1 cellular context compared by ENCODE assay signal in genomic region chr3:46976326-46977190, GRCh38.
TF ChIP-seq lines count a peak whose summit lies in the region.

CCDC12 (minus strand) TSS chr3:46976745; CDS start chr3:46976732, 13 bp downstream.

TF ChIP-seq in GM12878, 131 proteins besides CTCF, POLR2A, EP300 and RAD21 (continued from another document and continues in another):
- no peak for TF ChIP-seq NFYA (IDR thresholded peaks at IDR 0.05; ENCODE audit: borderline replicate concordance, low read depth, low read length)
- TF ChIP-seq IRF3 (IDR thresholded peaks at IDR 0.05): 0 out of 2 replicates have a peak, but pooled peaks have one; percentile 17
- TF ChIP-seq EGR1 (IDR thresholded peaks at IDR 0.05; ENCODE audit: borderline replicate concordance in 1 of 2, low read depth in 2 of 2, low read length in 2 of 2): peak in 1 of 2 experiments; percentile 68; a peak in 1 of 3 replicates
- peak; percentile 92 for TF ChIP-seq RELB (IDR thresholded peaks at IDR 0.05; ENCODE audit: low read depth)
- no peak for TF ChIP-seq SUPT20H (IDR thresholded peaks at IDR 0.05; ENCODE audit: borderline replicate concordance, control insufficient read depth, low read depth, low read length)
- TF ChIP-seq ASH2L (IDR thresholded peaks at IDR 0.05; ENCODE audit: borderline replicate concordance, low read depth): peak; percentile 41; the same call in 1 of the 2 replicates
- peak; percentile 52 for TF ChIP-seq E4F1 (IDR thresholded peaks at IDR 0.05; ENCODE audit: borderline replicate concordance, partially characterized antibody)
- TF ChIP-seq PBX3 (IDR thresholded peaks at IDR 0.05; ENCODE audit: insufficient replicate concordance, low read depth, low read length): no peak
- peak; percentile 74; the same call in 1 of the 2 replicates for TF ChIP-seq DPF2 (IDR thresholded peaks at IDR 0.05)
- TF ChIP-seq ZNF207 (IDR thresholded peaks at IDR 0.05; ENCODE audit: borderline replicate concordance): peak; percentile 42; the same call in 1 of the 2 replicates
- no peak; the same call in 2 of the 3 replicates for TF ChIP-seq POU2F2 (IDR thresholded peaks at IDR 0.05; ENCODE audit: borderline replicate concordance, low read depth, low read length)
- no peak for TF ChIP-seq EED (IDR thresholded peaks at IDR 0.05; ENCODE audit: low read depth)
- no peak for TF ChIP-seq PAX8 (IDR thresholded peaks at IDR 0.05)
- peak; percentile 89 for TF ChIP-seq BACH1 (IDR thresholded peaks at IDR 0.05; ENCODE audit: borderline replicate concordance)
- peak; percentile 100 for TF ChIP-seq MLLT1 (IDR thresholded peaks at IDR 0.05)
- TF ChIP-seq SRF (IDR thresholded peaks at IDR 0.05; ENCODE audit: low read depth in 2 of 2, low read length in 2 of 2): peak in 1 of 2 experiments; percentile 96; a peak in 3 of 4 replicates
- no peak for TF ChIP-seq ATF2 (IDR thresholded peaks at IDR 0.05; ENCODE audit: low read length)
- TF ChIP-seq RAD51 (IDR thresholded peaks at IDR 0.05): no peak
- TF ChIP-seq HDGF (IDR thresholded peaks at IDR 0.05): peak; percentile 98; the same call in 1 of the 2 replicates
- peak; percentile 91 for TF ChIP-seq MYC (IDR thresholded peaks at IDR 0.05; ENCODE audit: insufficient read depth, insufficient read length, insufficient replicate concordance, low read length, severe bottlenecking)
- peak; percentile 24 for TF ChIP-seq FOS (IDR thresholded peaks at IDR 0.05; ENCODE audit: borderline replicate concordance, extremely low read depth, insufficient read length)
- TF ChIP-seq KLF5 (IDR thresholded peaks at IDR 0.05; ENCODE audit: partially characterized antibody): no peak
- TF ChIP-seq MXI1 (IDR thresholded peaks at IDR 0.05; ENCODE audit: low read depth, low read length): peak; percentile 91
- TF ChIP-seq BHLHE40 (IDR thresholded peaks at IDR 0.05; ENCODE audit: borderline replicate concordance in 1 of 2, low read depth in 2 of 2, low read length in 1 of 2): peak; percentile 63 to 91; a peak in 3 of 4 replicates
- TF ChIP-seq CBX5 (IDR thresholded peaks at IDR 0.05; ENCODE audit: low read depth): no peak
- no peak for TF ChIP-seq TCF7 (IDR thresholded peaks at IDR 0.05; ENCODE audit: borderline replicate concordance)
- peak; percentile 78; the same call in 1 of the 2 replicates for TF ChIP-seq MAX (IDR thresholded peaks at IDR 0.05; ENCODE audit: low read depth, low read length)
- TF ChIP-seq RFX5 (IDR thresholded peaks at IDR 0.05; ENCODE audit: low read depth, low read length): no peak
- no peak for TF ChIP-seq MEF2A (IDR thresholded peaks at IDR 0.05; ENCODE audit: insufficient read depth, low read depth, low read length)
- TF ChIP-seq SIN3A (IDR thresholded peaks at IDR 0.05; ENCODE audit: low read depth, low read length): peak; percentile 56; the same call in 1 of the 2 replicates
- TF ChIP-seq BCL11A (IDR thresholded peaks at IDR 0.05; ENCODE audit: low read depth, low read length): no peak
- TF ChIP-seq STAT1 (conservative IDR thresholded peaks at IDR 0.05): 0 out of 2 replicates have a peak, but pooled peaks have one; percentile 46
- TF ChIP-seq MYB (IDR thresholded peaks at IDR 0.05; ENCODE audit: borderline replicate concordance, low read depth, low read length): no peak
- peak; percentile 39; the same call in 1 of the 2 replicates for TF ChIP-seq SMARCA5 (IDR thresholded peaks at IDR 0.05)
- TF ChIP-seq PAX5 (IDR thresholded peaks at IDR 0.05; ENCODE audit: borderline replicate concordance, low read depth, low read length): 0 out of 2 replicates have a peak, but pooled peaks have one; percentile 7
- 0 out of 2 replicates have a peak, but pooled peaks have one; percentile 24 for TF ChIP-seq REST (IDR thresholded peaks at IDR 0.05; ENCODE audit: low read depth, low read length)
- TF ChIP-seq IKZF2 (IDR thresholded peaks at IDR 0.05): peak in 1 of 2 experiments; percentile 24; a peak in 1 of 4 replicates
- TF ChIP-seq USF1 (IDR thresholded peaks at IDR 0.05; ENCODE audit: borderline replicate concordance, extremely low read length, insufficient read depth, low read depth, low read length): no peak
- peak; percentile 99 for TF ChIP-seq ZNF384 (IDR thresholded peaks at IDR 0.05; ENCODE audit: borderline replicate concordance, low read depth, low read length)
- no peak for TF ChIP-seq PRDM15 (CRISPR knock-in tag; IDR thresholded peaks at IDR 0.05)
